In the genomic region with DNA sequence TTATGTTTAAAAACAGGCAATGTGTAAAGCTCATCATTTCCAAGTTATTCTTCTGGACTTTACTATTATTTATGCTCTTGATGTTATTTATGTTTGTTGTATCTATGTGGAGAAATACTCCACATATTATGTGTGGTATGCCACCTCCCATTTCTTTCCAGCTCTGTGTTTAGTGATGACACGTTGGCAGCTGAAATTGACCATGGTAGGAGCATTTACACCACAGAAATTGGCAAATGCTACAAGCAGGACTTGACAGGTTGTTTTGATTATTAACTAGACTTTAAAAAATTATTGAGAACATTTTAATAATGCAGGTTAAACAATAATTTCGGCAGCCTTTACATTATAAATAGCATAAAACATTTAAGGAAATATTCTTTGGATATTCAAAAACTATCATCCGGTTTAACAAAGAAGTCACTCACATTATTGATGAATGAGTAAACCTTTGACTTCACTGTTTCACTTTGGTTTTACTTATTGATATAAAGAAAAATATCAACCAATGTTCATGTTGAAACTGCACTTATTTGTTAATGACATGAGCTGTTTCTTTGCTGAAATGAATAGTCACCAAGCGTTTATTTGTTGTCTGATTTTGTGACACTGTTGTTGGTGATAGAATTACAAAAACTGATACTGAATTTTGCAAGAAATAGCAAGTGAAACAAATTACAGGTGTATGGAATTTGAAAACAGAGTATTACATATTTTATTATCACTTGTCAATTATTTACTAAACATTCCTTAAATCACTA, we compare ENCODE assay signal across 1 cellular context.
TF ChIP-seq lines count a peak whose summit lies in the region.

No MANE protein-coding gene starts in this region.

TF ChIP-seq in SK-N-SH treated with all-trans-retinoic acid at 6 μM for 48 hours, 23 proteins besides CTCF, POLR2A, EP300 and RAD21 (continued from another document):
- TF ChIP-seq, protein P1, sequence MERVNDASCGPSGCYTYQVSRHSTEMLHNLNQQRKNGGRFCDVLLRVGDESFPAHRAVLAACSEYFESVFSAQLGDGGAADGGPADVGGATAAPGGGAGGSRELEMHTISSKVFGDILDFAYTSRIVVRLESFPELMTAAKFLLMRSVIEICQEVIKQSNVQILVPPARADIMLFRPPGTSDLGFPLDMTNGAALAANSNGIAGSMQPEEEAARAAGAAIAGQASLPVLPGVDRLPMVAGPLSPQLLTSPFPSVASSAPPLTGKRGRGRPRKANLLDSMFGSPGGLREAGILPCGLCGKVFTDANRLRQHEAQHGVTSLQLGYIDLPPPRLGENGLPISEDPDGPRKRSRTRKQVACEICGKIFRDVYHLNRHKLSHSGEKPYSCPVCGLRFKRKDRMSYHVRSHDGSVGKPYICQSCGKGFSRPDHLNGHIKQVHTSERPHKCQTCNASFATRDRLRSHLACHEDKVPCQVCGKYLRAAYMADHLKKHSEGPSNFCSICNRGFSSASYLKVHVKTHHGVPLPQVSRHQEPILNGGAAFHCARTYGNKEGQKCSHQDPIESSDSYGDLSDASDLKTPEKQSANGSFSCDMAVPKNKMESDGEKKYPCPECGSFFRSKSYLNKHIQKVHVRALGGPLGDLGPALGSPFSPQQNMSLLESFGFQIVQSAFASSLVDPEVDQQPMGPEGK (CRISPR knock-in tag; IDR thresholded peaks at IDR 0.05; ENCODE audit: borderline replicate concordance) = no peak
- no peak for TF ChIP-seq BACH2 (CRISPR knock-in tag; IDR thresholded peaks at IDR 0.05; ENCODE audit: borderline replicate concordance)
